ENCODE assay signal across 8 cellular contexts in genomic region chr10:14878266-14879054, GRCh38. TPM values are rescaled to one million over a fixed set of nuclear protein-coding genes. Genes with fewer than 3 reads are reported as not detected.
A peak's percentile ranks its signal among the peaks of the same experiment; 100 is the strongest.
DNase-seq lines count a peak whose midpoint lies in the region; TF ChIP-seq lines count a peak whose summit lies in the region.

TSS of gene SUV39H2 (plus strand) at chr10:14878866. CDS start at chr10:14878889, 23 bp downstream.

- H3K79me2 ChIP-seq in MM.1S (ENCODE audit: low read length) = peaks cover 73% of the 10 kb centered on the region

- H3K4me2 ChIP-seq in MM.1S (ENCODE audit: low read depth, low read length) = peak within 1 kb of the TSS; percentile 78

- H2AFZ ChIP-seq in MM.1S (ENCODE audit: low read length) = peak within 1 kb of the TSS; percentile 81

- peaks cover 13% of the 10 kb centered on the region for H3K4me1 ChIP-seq in MM.1S (ENCODE audit: low read length)

- in situ Hi-C loops in G401 (cut with HindIII; ENCODE audit: low sequenced_read_pairs) = no loop called here

- no peaks in the 10 kb centered on the region for H4K20me1 ChIP-seq in MM.1S (ENCODE audit: insufficient read depth, low read length)

- no peaks in the 10 kb centered on the region for H3K9me3 ChIP-seq in MM.1S (replicated peaks; ENCODE audit: insufficient read depth, low read length)

- peak; percentile 94 for DNase-seq in G401 (ENCODE audit: low spot score)
- peak; percentile 93 for DNase-seq in HCEC 1CT
- peak; percentile 97 for DNase-seq in MM.1S
- DNase-seq in SHP77 treated with DMSO at 0.1 percent for 48 hours (lab: John Stamatoyannopoulos, UW) = peak; percentile 68
- DNase-seq in activated effector memory CD4-positive, alpha-beta T cell treated with anti-CD3 and anti-CD28 coated beads, Interleukin-2, amount 50 U/mL, for 16 hours = peak; percentile 97
- DNase-seq in fibroblast of the aortic adventitia (ENCODE audit: low read depth) = peak; percentile 91
- DNase-seq in nephron progenitor cell = peak; percentile 97

- H3K4me3 ChIP-seq in MM.1S (ENCODE audit: low read length) (peak within 1 kb of the TSS; percentile 98), fibroblast of the aortic adventitia (ENCODE audit: low read depth, low read length) (peak within 1 kb of the TSS; percentile 96)

- no peaks in the 10 kb centered on the region for H3K27me3 Mint-ChIP-seq in nephron progenitor cell (ENCODE audit: low read depth, poor library complexity)
- no peaks in the 10 kb centered on the region for H3K27me3 Mint-ChIP-seq in stimulated activated naive CD8-positive, alpha-beta T cell treated with anti-CD3 and anti-CD28 coated beads, Interleukin-15, Interleukin-2, amounts not matched to agents 100 ng/mL and 50 ng/mL, for 24 hours

- H3K9me3 Mint-ChIP-seq in nephron progenitor cell = no peaks in the 10 kb centered on the region
- no peaks in the 10 kb centered on the region for H3K9me3 Mint-ChIP-seq in stimulated activated naive CD8-positive, alpha-beta T cell treated with anti-CD3 and anti-CD28 coated beads, Interleukin-15, Interleukin-2, amounts not matched to agents 100 ng/mL and 50 ng/mL, for 24 hours

- peak within 1 kb of the TSS; percentile 99 for H3K27ac Mint-ChIP-seq in nephron progenitor cell
- peak within 1 kb of the TSS; percentile 92 for H3K27ac Mint-ChIP-seq in stimulated activated naive CD8-positive, alpha-beta T cell treated with anti-CD3 and anti-CD28 coated beads, Interleukin-15, Interleukin-2, amounts not matched to agents 100 ng/mL and 50 ng/mL, for 24 hours

- H3K36me3 Mint-ChIP-seq in nephron progenitor cell (ENCODE audit: low read depth) = peaks cover 18% of the 10 kb centered on the region
- H3K36me3 Mint-ChIP-seq in stimulated activated naive CD8-positive, alpha-beta T cell treated with anti-CD3 and anti-CD28 coated beads, Interleukin-15, Interleukin-2, amounts not matched to agents 100 ng/mL and 50 ng/mL, for 24 hours (ENCODE audit: low read depth) = peaks cover 29% of the 10 kb centered on the region

- H3K36me3 ChIP-seq in MM.1S (replicated peaks; ENCODE audit: insufficient read depth, low read length) = peaks cover 3% of the 10 kb centered on the region; the same call in 1 of the 2 replicates

- peak within 1 kb of the TSS; percentile 95 for H3K9ac ChIP-seq in MM.1S (ENCODE audit: low read length)

- no peaks in the 10 kb centered on the region for H3K27me3 ChIP-seq in MM.1S (replicated peaks; ENCODE audit: insufficient read depth, low read length)

- H3K27ac ChIP-seq in MM.1S (ENCODE audit: low read length) = peak within 1 kb of the TSS; percentile 65

- H3K4me1 Mint-ChIP-seq in nephron progenitor cell = peaks cover 63% of the 10 kb centered on the region
- H3K4me1 Mint-ChIP-seq in stimulated activated naive CD8-positive, alpha-beta T cell treated with anti-CD3 and anti-CD28 coated beads, Interleukin-15, Interleukin-2, amounts not matched to agents 100 ng/mL and 50 ng/mL, for 24 hours (ENCODE audit: low read depth) = peaks cover 50% of the 10 kb centered on the region

- no peaks in the 10 kb centered on the region for H3K9me2 ChIP-seq in MM.1S (replicated peaks; ENCODE audit: insufficient read depth, low read length)

- TF ChIP-seq CTCF in MM.1S (IDR thresholded peaks at IDR 0.05; ENCODE audit: low read length) (no peak), fibroblast of the aortic adventitia (IDR thresholded peaks at IDR 0.05; ENCODE audit: insufficient read depth, low read length) (no peak), nephron progenitor cell (IDR thresholded peaks at IDR 0.05) (no peak)

- H3F3A ChIP-seq in MM.1S (ENCODE audit: insufficient read depth, low read length) = no peaks in the 10 kb centered on the region

- peak within 1 kb of the TSS; percentile 97 for H3K4me3 Mint-ChIP-seq in nephron progenitor cell
- H3K4me3 Mint-ChIP-seq in stimulated activated naive CD8-positive, alpha-beta T cell treated with anti-CD3 and anti-CD28 coated beads, Interleukin-15, Interleukin-2, amounts not matched to agents 100 ng/mL and 50 ng/mL, for 24 hours = peak within 1 kb of the TSS; percentile 95

RNA-seq across cellular contexts. Expression of gene SUV39H2, which starts in this region (rescaled TPM):
- total RNA-seq in G401 (2014; rRNA removed; shearing (Covaris generic)) = 31.0 and 44.0 TPM in 2 replicates
- total RNA-seq in fibroblast of the aortic adventitia (ENCODE audit: low replicate concordance) = 6.5 and 26.8 TPM in 2 replicates

Comparison
In these comparisons a context has a peak if more than half of its experiments do, and no peak if none do; other contexts are left out.
1. Peak in every context shown above with its lines: DNase-seq, H3K4me3 ChIP-seq and H3K27ac ChIP-seq.